ENCODE assay signal across 19 cellular contexts in genomic region chr14:98140862-98141261, GRCh38.
DNase-seq lines count a peak whose midpoint lies in the region; ATAC-seq and TF ChIP-seq lines count a peak whose summit lies in the region.
"Had no signal": no experiment of that assay in that cellular context is flagged by ENCODE, and none has a peak within 500 bp of the region (broad histone marks: within the 10 kb centered on the region; RNA-seq: fewer than 3 reads in every experiment).

No MANE protein-coding gene starts in this region.

- intact Hi-C loops in activated CD4-positive, alpha-beta memory T cell treated with anti-CD3 and anti-CD28 coated beads for 36 hours (cut with micrococcal nuclease) = loop anchor here (1.0 to 2.0 kb wide), 3 partner anchors 28 to 1126 kb away; no protein-coding TSS in a partner anchor

- no peak for DNase-seq in stimulated activated naive CD8-positive, alpha-beta T cell treated with anti-CD3 and anti-CD28 coated beads, Interleukin-15, Interleukin-2, amounts not matched to agents 100 U/mL and 50 U/mL, for 24 hours
- DNase-seq in activated CD4-positive, alpha-beta memory T cell treated with anti-CD3 and anti-CD28 coated beads for 36 hours = no peak
- peak; percentile 9 for DNase-seq in central memory CD4-positive, alpha-beta T cell
- DNase-seq in NCI-H2081 (lab: John Stamatoyannopoulos, UW) (no peak), 8988T (no peak), brain microvascular endothelial cell (no peak)
- DNase-seq: activated CD4-positive, alpha-beta T cell treated with anti-CD3 and anti-CD28 coated beads, Interleukin-2, amount 50 U/mL, for 48 hours; DMS153; hypothalamus; left lung; naive B cell; NCI-H1694; NCI-H2171; NCI-H526; stimulated activated CD4-positive, alpha-beta T cell treated with anti-CD3 and anti-CD28 coated beads, Interleukin-2, amount 100 ng/mL, for 24 hours had no signal

- H3K27me3 ChIP-seq in brain microvascular endothelial cell (replicated peaks) = no peaks in the 10 kb centered on the region

- H3K4me3 Mint-ChIP-seq in stimulated activated naive CD8-positive, alpha-beta T cell treated with anti-CD3 and anti-CD28 coated beads, Interleukin-15, Interleukin-2, amounts not matched to agents 100 ng/mL and 50 ng/mL, for 24 hours = peak overlapping the region; percentile 77
- peak overlapping the region; percentile 54 for H3K4me3 Mint-ChIP-seq in activated CD4-positive, alpha-beta memory T cell treated with anti-CD3 and anti-CD28 coated beads for 36 hours
- H3K4me3 Mint-ChIP-seq: naive B cell had no signal

- H3K4me1 Mint-ChIP-seq in stimulated activated naive CD8-positive, alpha-beta T cell treated with anti-CD3 and anti-CD28 coated beads, Interleukin-15, Interleukin-2, amounts not matched to agents 100 ng/mL and 50 ng/mL, for 24 hours (ENCODE audit: low read depth) = peaks cover 91% of the 10 kb centered on the region
- peaks cover 78% of the 10 kb centered on the region for H3K4me1 Mint-ChIP-seq in activated CD4-positive, alpha-beta memory T cell treated with anti-CD3 and anti-CD28 coated beads for 36 hours (ENCODE audit: low read depth)
- H3K4me1 Mint-ChIP-seq: naive B cell had no signal

- no peaks in the 10 kb centered on the region for H3K36me3 ChIP-seq in brain microvascular endothelial cell (replicated peaks)
- H3K36me3 ChIP-seq: left lung, thoracic aorta had no signal

- in situ Hi-C loops in brain microvascular endothelial cell (cut with HindIII; ENCODE audit: low pct_ligation_motif_present, low sequenced_read_pairs) = no loop called here

- POLR2A ChIA-PET in activated CD4-positive, alpha-beta memory T cell treated with anti-CD3 and anti-CD28 coated beads for 36 hours (lab: Charles Lee) = interaction anchor here (0.8 to 2.2 kb wide), 10 partner anchors 27 to 1132 kb away, joined by 3 to 16 read pairs (median 4); no protein-coding TSS in a partner anchor

- ATAC-seq in stimulated activated naive CD8-positive, alpha-beta T cell treated with anti-CD3 and anti-CD28 coated beads, Interleukin-15, Interleukin-2, amounts not matched to agents 100 U/mL and 50 U/mL, for 24 hours = no peak
- ATAC-seq: left lung had no signal

- no peak overlapping the region for H3K4me3 ChIP-seq in brain microvascular endothelial cell (ENCODE audit: low read depth, low read length)
- H3K4me3 ChIP-seq: left lung, skin epidermis, thoracic aorta had no signal

- H3K27ac ChIP-seq in brain microvascular endothelial cell = no peak overlapping the region
- H3K27ac ChIP-seq: left lung, thoracic aorta, VCaP had no signal

- CTCF ChIA-PET in activated CD4-positive, alpha-beta memory T cell treated with anti-CD3 and anti-CD28 coated beads for 36 hours (lab: Charles Lee) = interaction anchor here (0.9 to 6.9 kb wide), 10 partner anchors 28 to 1131 kb away, joined by 3 to 67 read pairs (median 8); partner anchors contain the start of gene BCL11B

- peak overlapping the region; percentile 98 for H3K27ac Mint-ChIP-seq in stimulated activated naive CD8-positive, alpha-beta T cell treated with anti-CD3 and anti-CD28 coated beads, Interleukin-15, Interleukin-2, amounts not matched to agents 100 ng/mL and 50 ng/mL, for 24 hours
- H3K27ac Mint-ChIP-seq in activated CD4-positive, alpha-beta memory T cell treated with anti-CD3 and anti-CD28 coated beads for 36 hours = peak overlapping the region; percentile 91
- H3K27ac Mint-ChIP-seq: naive B cell had no signal

- no peaks in the 10 kb centered on the region for H3K9me3 Mint-ChIP-seq in stimulated activated naive CD8-positive, alpha-beta T cell treated with anti-CD3 and anti-CD28 coated beads, Interleukin-15, Interleukin-2, amounts not matched to agents 100 ng/mL and 50 ng/mL, for 24 hours
- H3K9me3 Mint-ChIP-seq in activated CD4-positive, alpha-beta memory T cell treated with anti-CD3 and anti-CD28 coated beads for 36 hours = no peaks in the 10 kb centered on the region

- no peaks in the 10 kb centered on the region for H3K27me3 Mint-ChIP-seq in stimulated activated naive CD8-positive, alpha-beta T cell treated with anti-CD3 and anti-CD28 coated beads, Interleukin-15, Interleukin-2, amounts not matched to agents 100 ng/mL and 50 ng/mL, for 24 hours
- no peaks in the 10 kb centered on the region for H3K27me3 Mint-ChIP-seq in activated CD4-positive, alpha-beta memory T cell treated with anti-CD3 and anti-CD28 coated beads for 36 hours

- TF ChIP-seq CTCF in brain microvascular endothelial cell (IDR thresholded peaks at IDR 0.05; ENCODE audit: low read depth, low read length, missing control alignments) = no peak

- H3K36me3 Mint-ChIP-seq in stimulated activated naive CD8-positive, alpha-beta T cell treated with anti-CD3 and anti-CD28 coated beads, Interleukin-15, Interleukin-2, amounts not matched to agents 100 ng/mL and 50 ng/mL, for 24 hours (ENCODE audit: low read depth) = no peaks in the 10 kb centered on the region
- H3K36me3 Mint-ChIP-seq in activated CD4-positive, alpha-beta memory T cell treated with anti-CD3 and anti-CD28 coated beads for 36 hours = peaks cover 4% of the 10 kb centered on the region
- H3K36me3 Mint-ChIP-seq: naive B cell had no signal
